In the genomic region with DNA sequence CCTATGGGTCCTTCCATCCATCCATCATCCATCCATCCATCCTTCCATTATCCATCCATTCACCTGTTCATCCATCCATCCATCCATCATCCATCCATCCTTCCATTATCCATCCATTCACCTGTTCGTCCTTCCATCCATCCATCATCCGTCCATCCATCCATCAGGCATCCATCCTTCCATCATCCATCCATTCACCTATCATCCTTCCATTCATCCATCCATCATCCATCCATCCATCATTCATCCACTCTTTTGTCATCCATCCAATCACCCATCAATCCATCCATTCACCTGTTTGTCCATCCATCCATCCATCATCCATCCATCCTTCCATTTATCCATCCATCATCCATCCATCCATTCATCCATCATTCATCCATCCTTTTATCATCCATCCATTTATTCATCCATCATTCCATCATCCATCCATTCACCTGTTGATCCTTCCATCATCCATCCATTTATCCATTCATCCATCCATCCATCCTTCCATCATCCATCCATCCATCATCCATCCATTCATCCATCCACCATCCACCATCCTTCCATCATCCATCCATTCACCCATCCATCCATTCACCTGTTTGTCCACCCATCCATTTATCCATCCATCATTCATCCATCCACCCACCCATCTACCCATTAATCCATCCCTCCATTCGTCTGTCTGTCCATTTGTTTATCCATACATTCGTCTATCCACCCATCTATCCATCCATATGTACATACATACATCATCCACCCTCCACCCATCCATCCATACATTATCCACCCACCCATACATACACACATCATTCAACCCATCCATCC, we compare ENCODE assay signal across 1 cellular context.
TF ChIP-seq lines count a peak whose summit lies in the region.

No MANE protein-coding gene starts in this region.

TF ChIP-seq in K562, 482 proteins besides CTCF, POLR2A, EP300 and RAD21 (continued from another document):
- peak; percentile 5 for TF ChIP-seq MEIS2 (IDR thresholded peaks at IDR 0.05; ENCODE audit: partially characterized antibody)
- TF ChIP-seq ZNF668 (CRISPR knock-in tag; IDR thresholded peaks at IDR 0.05), result no peak
- TF ChIP-seq, protein P1, sequence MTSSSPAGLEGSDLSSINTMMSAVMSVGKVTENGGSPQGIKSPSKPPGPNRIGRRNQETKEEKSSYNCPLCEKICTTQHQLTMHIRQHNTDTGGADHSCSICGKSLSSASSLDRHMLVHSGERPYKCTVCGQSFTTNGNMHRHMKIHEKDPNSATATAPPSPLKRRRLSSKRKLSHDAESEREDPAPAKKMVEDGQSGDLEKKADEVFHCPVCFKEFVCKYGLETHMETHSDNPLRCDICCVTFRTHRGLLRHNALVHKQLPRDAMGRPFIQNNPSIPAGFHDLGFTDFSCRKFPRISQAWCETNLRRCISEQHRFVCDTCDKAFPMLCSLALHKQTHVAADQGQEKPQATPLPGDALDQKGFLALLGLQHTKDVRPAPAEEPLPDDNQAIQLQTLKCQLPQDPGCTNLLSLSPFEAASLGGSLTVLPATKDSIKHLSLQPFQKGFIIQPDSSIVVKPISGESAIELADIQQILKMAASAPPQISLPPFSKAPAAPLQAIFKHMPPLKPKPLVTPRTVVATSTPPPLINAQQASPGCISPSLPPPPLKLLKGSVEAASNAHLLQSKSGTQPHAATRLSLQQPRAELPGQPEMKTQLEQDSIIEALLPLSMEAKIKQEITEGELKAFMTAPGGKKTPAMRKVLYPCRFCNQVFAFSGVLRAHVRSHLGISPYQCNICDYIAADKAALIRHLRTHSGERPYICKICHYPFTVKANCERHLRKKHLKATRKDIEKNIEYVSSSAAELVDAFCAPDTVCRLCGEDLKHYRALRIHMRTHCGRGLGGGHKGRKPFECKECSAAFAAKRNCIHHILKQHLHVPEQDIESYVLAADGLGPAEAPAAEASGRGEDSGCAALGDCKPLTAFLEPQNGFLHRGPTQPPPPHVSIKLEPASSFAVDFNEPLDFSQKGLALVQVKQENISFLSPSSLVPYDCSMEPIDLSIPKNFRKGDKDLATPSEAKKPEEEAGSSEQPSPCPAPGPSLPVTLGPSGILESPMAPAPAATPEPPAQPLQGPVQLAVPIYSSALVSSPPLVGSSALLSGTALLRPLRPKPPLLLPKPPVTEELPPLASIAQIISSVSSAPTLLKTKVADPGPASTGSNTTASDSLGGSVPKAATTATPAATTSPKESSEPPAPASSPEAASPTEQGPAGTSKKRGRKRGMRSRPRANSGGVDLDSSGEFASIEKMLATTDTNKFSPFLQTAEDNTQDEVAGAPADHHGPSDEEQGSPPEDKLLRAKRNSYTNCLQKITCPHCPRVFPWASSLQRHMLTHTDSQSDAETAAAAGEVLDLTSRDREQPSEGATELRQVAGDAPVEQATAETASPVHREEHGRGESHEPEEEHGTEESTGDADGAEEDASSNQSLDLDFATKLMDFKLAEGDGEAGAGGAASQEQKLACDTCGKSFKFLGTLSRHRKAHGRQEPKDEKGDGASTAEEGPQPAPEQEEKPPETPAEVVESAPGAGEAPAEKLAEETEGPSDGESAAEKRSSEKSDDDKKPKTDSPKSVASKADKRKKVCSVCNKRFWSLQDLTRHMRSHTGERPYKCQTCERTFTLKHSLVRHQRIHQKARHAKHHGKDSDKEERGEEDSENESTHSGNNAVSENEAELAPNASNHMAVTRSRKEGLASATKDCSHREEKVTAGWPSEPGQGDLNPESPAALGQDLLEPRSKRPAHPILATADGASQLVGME (CRISPR knock-in tag; IDR thresholded peaks at IDR 0.05), result no peak
- peak; percentile 33 to 60; a peak in 3 of 4 replicates for TF ChIP-seq KDM1A (IDR thresholded peaks at IDR 0.05)
- peak; percentile 69; the same call in 1 of the 2 replicates for TF ChIP-seq EHMT2 (IDR thresholded peaks at IDR 0.05)
- no peak for TF ChIP-seq CBX1 (IDR thresholded peaks at IDR 0.05; ENCODE audit: low read depth)
- no peak for TF ChIP-seq SAFB2 (IDR thresholded peaks at IDR 0.05; ENCODE audit: borderline replicate concordance, low read depth, low read length, severe bottlenecking)
- TF ChIP-seq CTBP1 (IDR thresholded peaks at IDR 0.05; ENCODE audit: borderline replicate concordance), result 0 out of 2 replicates have a peak, but pooled peaks have one; percentile 23
- TF ChIP-seq HDAC1 (IDR thresholded peaks at IDR 0.05), result peak in 1 of 2 experiments; percentile 56; a peak in 2 of 4 replicates
